Comparison of ENCODE assay signal across 13 cellular contexts in the genomic region with DNA sequence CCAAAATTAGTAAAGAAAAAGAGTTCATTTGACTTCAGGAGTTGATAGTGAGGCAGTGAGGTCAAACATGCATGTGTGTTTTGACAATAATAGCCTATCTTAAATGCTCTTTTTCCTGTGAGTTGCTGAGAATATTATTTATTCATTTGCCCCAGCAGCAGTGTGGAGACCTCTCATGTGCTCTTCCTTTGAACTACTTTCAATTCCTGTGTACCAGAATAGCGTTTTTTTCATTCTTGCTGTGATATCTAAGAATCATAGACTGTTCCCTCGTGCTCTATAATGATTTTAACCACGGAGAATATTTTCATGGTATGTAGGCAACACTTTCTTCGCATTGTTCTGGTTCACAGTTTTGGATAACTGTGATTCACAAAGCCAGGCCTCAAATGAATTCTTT. TPM values are rescaled to one million over a fixed set of nuclear protein-coding genes. Genes with fewer than 3 reads are reported as not detected.
DNase-seq lines count a peak whose midpoint lies in the region; ATAC-seq and TF ChIP-seq lines count a peak whose summit lies in the region.
"Had no signal": no experiment of that assay in that cellular context is flagged by ENCODE, and none has a peak within 500 bp of the region (broad histone marks: within the 10 kb centered on the region; RNA-seq: fewer than 3 reads in every experiment).

No MANE protein-coding gene starts in this region.

- H3K27me3 ChIP-seq in Loucy (ENCODE audit: insufficient read depth, low read length, poor library complexity, severe bottlenecking) (no peaks in the 10 kb centered on the region), hepatocyte (no peaks in the 10 kb centered on the region)
- H3K27me3 ChIP-seq: gastroesophageal sphincter had no signal

- H3K4me1 ChIP-seq in Loucy (ENCODE audit: insufficient read depth, low read length, poor library complexity, severe bottlenecking) (peaks cover 38% of the 10 kb centered on the region), hepatocyte (ENCODE audit: insufficient read depth) (peaks cover 13% of the 10 kb centered on the region)

- no peaks in the 10 kb centered on the region for H3K36me3 ChIP-seq in Loucy (ENCODE audit: insufficient read depth, low read length)
- H3K36me3 ChIP-seq in hepatocyte (replicated peaks; ENCODE audit: insufficient read depth, low read depth), result no peaks in the 10 kb centered on the region
- H3K36me3 ChIP-seq: gastroesophageal sphincter had no signal

- H3K4me2 ChIP-seq in Loucy (ENCODE audit: low read depth, low read length, poor library complexity, severe bottlenecking), result peak overlapping the region; percentile 53
- H3K4me2 ChIP-seq in hepatocyte, result peak overlapping the region; percentile 56

- H3K79me2 ChIP-seq in Loucy (ENCODE audit: insufficient read depth, low read length) (peaks cover 94% of the 10 kb centered on the region), hepatocyte (peaks cover 94% of the 10 kb centered on the region)

- WGBS in hepatocyte (ENCODE audit: low lambda C conversion rate, missing lambda C conversion rate), result 83% methylated on average over 4 of the region's 4 CpGs

- H4K20me1 ChIP-seq in Loucy (ENCODE audit: insufficient read depth, low read length, poor library complexity, severe bottlenecking) (peaks cover 68% of the 10 kb centered on the region), hepatocyte (ENCODE audit: insufficient read depth, poor library complexity, severe bottlenecking) (peaks cover 51% of the 10 kb centered on the region)

- DNase-seq in CD1c-positive myeloid dendritic cell (ENCODE audit: extremely low spot score) (peak; percentile 20), hepatocyte (ENCODE audit: low spot score) (no peak), SW480 (ENCODE audit: low spot score) (no peak)
- DNase-seq: activated CD4-positive, alpha-beta T cell treated with anti-CD3 and anti-CD28 coated beads, Interleukin-2, amount 50 U/mL, for 48 hours; AML-193; NCI-H1436; NCI-H524 treated with DMSO at 0.1 percent for 48 hours had no signal

- no peaks in the 10 kb centered on the region for H3F3A ChIP-seq in Loucy (ENCODE audit: low read depth)

- H3K9me3 ChIP-seq in Loucy (ENCODE audit: insufficient read depth, low read depth, low read length) (peaks cover 5% of the 10 kb centered on the region; the same call in 1 of the 2 replicates), hepatocyte (ENCODE audit: low read depth) (peaks cover 6% of the 10 kb centered on the region)
- H3K9me3 ChIP-seq: gastroesophageal sphincter had no signal

- H3K4me3 ChIP-seq in Loucy (ENCODE audit: low read length, poor library complexity, severe bottlenecking), result peak overlapping the region; percentile 63
- H3K4me3 ChIP-seq in hepatocyte, result no peak overlapping the region
- H3K4me3 ChIP-seq: gastroesophageal sphincter had no signal

- H3K9me2 ChIP-seq in Loucy (replicated peaks; ENCODE audit: low read depth, low read length) (no peaks in the 10 kb centered on the region), hepatocyte (replicated peaks; ENCODE audit: insufficient read depth) (no peaks in the 10 kb centered on the region)

- TF ChIP-seq CTCF in Loucy (conservative IDR thresholded peaks at IDR 0.05; ENCODE audit: low read length) (no peak), hepatocyte (IDR thresholded peaks at IDR 0.05; ENCODE audit: poor library complexity) (no peak)

- ATAC-seq in GM18868 (IDR thresholded peaks at IDR 0.05; ENCODE audit: unreplicated experiment), result peak; percentile 29
- no peak for ATAC-seq in GM18861 (IDR thresholded peaks at IDR 0.05; ENCODE audit: unreplicated experiment)
- ATAC-seq in GM18519 (IDR thresholded peaks at IDR 0.05; ENCODE audit: low FRiP score, unreplicated experiment), result no peak
- ATAC-seq in GM21619 (IDR thresholded peaks at IDR 0.05; ENCODE audit: unreplicated experiment), result no peak
- ATAC-seq: gastroesophageal sphincter had no signal

- peak overlapping the region; percentile 71 for H3K27ac ChIP-seq in hepatocyte
- H3K27ac ChIP-seq: gastroesophageal sphincter had no signal

- H2AFZ ChIP-seq in Loucy (ENCODE audit: low read length) (no peak overlapping the region), hepatocyte (no peak overlapping the region)

- H3K9ac ChIP-seq in Loucy (ENCODE audit: low read depth, low read length, poor library complexity, severe bottlenecking), result no peak overlapping the region

RNA-seq across cellular contexts. Expression of gene CDYL, which starts 5.2 kb away (rescaled TPM):
- 30.4 TPM in 2 replicates for total RNA-seq in hepatocyte
- 25.3 and 28.9 TPM in 2 replicates for polyA plus RNA-seq in hepatocyte
